Comparison of ENCODE assay signal across 8 cellular contexts in the genomic region with DNA sequence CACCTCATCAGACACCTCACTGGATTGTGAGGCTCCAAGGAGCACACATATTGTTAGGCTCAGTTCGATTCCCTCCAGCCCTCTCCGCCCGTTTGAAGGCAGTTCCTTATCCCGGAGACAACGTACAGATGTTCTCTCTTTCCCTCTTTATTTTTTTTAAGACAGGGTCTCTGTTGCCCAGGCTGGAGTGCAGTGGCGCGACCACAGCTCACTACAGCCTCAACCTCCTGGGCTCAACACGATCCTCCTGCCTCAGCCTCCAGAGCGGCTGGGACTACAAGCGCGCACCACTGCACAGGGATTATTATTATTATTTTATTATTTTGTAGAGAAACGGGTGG. TPM values are rescaled to one million over a fixed set of nuclear protein-coding genes. Genes with fewer than 3 reads are reported as not detected.
DNase-seq lines count a peak whose midpoint lies in the region; ATAC-seq lines count a peak whose summit lies in the region.

No MANE protein-coding gene starts in this region.

- H3K4me1 Mint-ChIP-seq in activated CD8-positive, alpha-beta T cell treated with anti-CD3 and anti-CD28 coated beads, Interleukin-2, amount 10 ng/mL, durations not matched to agents 7 days and 5 days (ENCODE audit: low read depth), result peaks cover 32% of the 10 kb centered on the region
- peaks cover 23% of the 10 kb centered on the region for H3K4me1 Mint-ChIP-seq in stimulated activated naive CD8-positive, alpha-beta T cell treated with anti-CD3 and anti-CD28 coated beads, Interleukin-15, amount 100 ng/mL, for 72 hours

- H3K9me3 Mint-ChIP-seq in activated CD8-positive, alpha-beta T cell treated with anti-CD3 and anti-CD28 coated beads, Interleukin-2, amount 10 ng/mL, durations not matched to agents 7 days and 5 days (ENCODE audit: insufficient read depth), result no peaks in the 10 kb centered on the region
- H3K9me3 Mint-ChIP-seq in stimulated activated naive CD8-positive, alpha-beta T cell treated with anti-CD3 and anti-CD28 coated beads, Interleukin-15, amount 100 ng/mL, for 72 hours, result no peaks in the 10 kb centered on the region

- DNase-seq in NCI-H146 treated with DMSO at 0.1 percent for 48 hours (lab: John Stamatoyannopoulos, UW; ENCODE audit: unreplicated experiment) (peak; percentile 26), NCI-H146 (lab: John Stamatoyannopoulos, UW) (no peak), GM03348 (ENCODE audit: low spot score) (no peak)
- no peak for DNase-seq in activated CD8-positive, alpha-beta T cell treated with anti-CD3 and anti-CD28 coated beads, Interleukin-2, amount 10 ng/mL, durations not matched to agents 7 days and 5 days
- no peak for DNase-seq in stimulated activated naive CD8-positive, alpha-beta T cell treated with anti-CD3 and anti-CD28 coated beads, Interleukin-15, amount 100 ng/mL, for 72 hours

- peaks cover 8% of the 10 kb centered on the region for H3K27me3 ChIP-seq in iPS-20b (ENCODE audit: insufficient read depth, low read length)

- no peak overlapping the region for H3K27ac ChIP-seq in iPS-20b (ENCODE audit: low read length)

- H3K36me3 ChIP-seq in iPS-20b (ENCODE audit: insufficient read depth, low read depth, low read length), result peaks cover 25% of the 10 kb centered on the region

- H3K27ac Mint-ChIP-seq in activated CD8-positive, alpha-beta T cell treated with anti-CD3 and anti-CD28 coated beads, Interleukin-2, amount 10 ng/mL, durations not matched to agents 7 days and 5 days, result peak overlapping the region; percentile 99
- H3K27ac Mint-ChIP-seq in stimulated activated naive CD8-positive, alpha-beta T cell treated with anti-CD3 and anti-CD28 coated beads, Interleukin-15, amount 100 ng/mL, for 72 hours, result peak overlapping the region; percentile 95 to 96

- H3K4me1 ChIP-seq in iPS-20b (ENCODE audit: insufficient read depth, low read length), result no peaks in the 10 kb centered on the region

- ATAC-seq in activated CD8-positive, alpha-beta T cell treated with anti-CD3 and anti-CD28 coated beads, Interleukin-2, amount 10 ng/mL, durations not matched to agents 7 days and 5 days, result no peak
- ATAC-seq in stimulated activated naive CD8-positive, alpha-beta T cell treated with anti-CD3 and anti-CD28 coated beads, Interleukin-15, amount 100 ng/mL, for 72 hours, result no peak
- no peak for ATAC-seq in GM21576 (IDR thresholded peaks at IDR 0.05; ENCODE audit: unreplicated experiment)
- no peak for ATAC-seq in HG02973 (IDR thresholded peaks at IDR 0.05; ENCODE audit: unreplicated experiment)

- peak overlapping the region; percentile 100 for H3K4me3 Mint-ChIP-seq in activated CD8-positive, alpha-beta T cell treated with anti-CD3 and anti-CD28 coated beads, Interleukin-2, amount 10 ng/mL, durations not matched to agents 7 days and 5 days
- peak overlapping the region; percentile 91 to 94 for H3K4me3 Mint-ChIP-seq in stimulated activated naive CD8-positive, alpha-beta T cell treated with anti-CD3 and anti-CD28 coated beads, Interleukin-15, amount 100 ng/mL, for 72 hours

- H3K9ac ChIP-seq in iPS-20b (ENCODE audit: low read depth, low read length), result peak overlapping the region; percentile 76; the same call in 1 of the 2 replicates

- peaks cover 34% of the 10 kb centered on the region for H3K36me3 Mint-ChIP-seq in activated CD8-positive, alpha-beta T cell treated with anti-CD3 and anti-CD28 coated beads, Interleukin-2, amount 10 ng/mL, durations not matched to agents 7 days and 5 days (ENCODE audit: low read depth)

- H3K27me3 Mint-ChIP-seq in activated CD8-positive, alpha-beta T cell treated with anti-CD3 and anti-CD28 coated beads, Interleukin-2, amount 10 ng/mL, durations not matched to agents 7 days and 5 days (ENCODE audit: low read depth), result peaks cover 2% of the 10 kb centered on the region
- H3K27me3 Mint-ChIP-seq in stimulated activated naive CD8-positive, alpha-beta T cell treated with anti-CD3 and anti-CD28 coated beads, Interleukin-15, amount 100 ng/mL, for 72 hours, result no peaks in the 10 kb centered on the region

- H3K9me3 ChIP-seq in iPS-20b (ENCODE audit: insufficient read depth, low read depth, low read length), result no peaks in the 10 kb centered on the region

- CTCF ChIA-PET in activated CD8-positive, alpha-beta T cell treated with anti-CD3 and anti-CD28 coated beads, Interleukin-2, amount 10 ng/mL, durations not matched to agents 7 days and 5 days (lab: Charles Lee), result interaction anchor here (0.6 to 6.4 kb wide), 15 partner anchors 10 to 258 kb away, joined by 3 to 43 read pairs (median 6); a partner anchor contains a TSS

- POLR2A ChIA-PET in activated CD8-positive, alpha-beta T cell treated with anti-CD3 and anti-CD28 coated beads, Interleukin-2, amount 10 ng/mL, durations not matched to agents 7 days and 5 days (lab: Charles Lee), result interaction anchor here (0.5 to 3.1 kb wide), 20 partner anchors 10 to 419 kb away, joined by 3 to 22 read pairs (median 6); a partner anchor contains a TSS

- H3K4me3 ChIP-seq in iPS-20b (ENCODE audit: low read length), result peak overlapping the region; percentile 98

RNA-seq across cellular contexts. Expression of a gene that starts 0.7 kb away (rescaled TPM):
- total RNA-seq in activated CD8-positive, alpha-beta T cell treated with anti-CD3 and anti-CD28 coated beads, Interleukin-2, amount 10 ng/mL, durations not matched to agents 7 days and 5 days, result 100 to 1,000 TPM; 107 to 111 TPM

RNA-seq across cellular contexts. Expression of a gene that starts 14.7 kb away (rescaled TPM):
- total RNA-seq in activated CD8-positive, alpha-beta T cell treated with anti-CD3 and anti-CD28 coated beads, Interleukin-2, amount 10 ng/mL, durations not matched to agents 7 days and 5 days, result not detected

RNA-seq across cellular contexts. Expression of a gene that starts 24.4 kb away (rescaled TPM):
- total RNA-seq in activated CD8-positive, alpha-beta T cell treated with anti-CD3 and anti-CD28 coated beads, Interleukin-2, amount 10 ng/mL, durations not matched to agents 7 days and 5 days, result under 1 TPM in 1 of 2 experiments, not detected in 1; 0.29 TPM

RNA-seq across cellular contexts. Expression of a gene that starts 27.4 kb away (rescaled TPM):
- not detected for total RNA-seq in activated CD8-positive, alpha-beta T cell treated with anti-CD3 and anti-CD28 coated beads, Interleukin-2, amount 10 ng/mL, durations not matched to agents 7 days and 5 days

RNA-seq across cellular contexts. Expression of a gene that starts 44.9 kb away (rescaled TPM):
- 10 to 100 TPM; 12.9 to 13.0 TPM for total RNA-seq in activated CD8-positive, alpha-beta T cell treated with anti-CD3 and anti-CD28 coated beads, Interleukin-2, amount 10 ng/mL, durations not matched to agents 7 days and 5 days
